ENCODE assay signal across 17 cellular contexts in genomic region chr14:103392572-103392971, GRCh38. TPM values are rescaled to one million over a fixed set of nuclear protein-coding genes. Genes with fewer than 3 reads are reported as not detected.
DNase-seq lines count a peak whose midpoint lies in the region; ATAC-seq and TF ChIP-seq lines count a peak whose summit lies in the region.
"Had no signal": no experiment of that assay in that cellular context is flagged by ENCODE, and none has a peak within 500 bp of the region (broad histone marks: within the 10 kb centered on the region; RNA-seq: fewer than 3 reads in every experiment).

No MANE protein-coding gene starts in this region.

- no peak overlapping the region for H3K4me3 ChIP-seq in right atrium auricular region
- no peak overlapping the region for H3K4me3 ChIP-seq in gastrocnemius medialis
- no peak overlapping the region for H3K4me3 ChIP-seq in sigmoid colon
- H3K4me3 ChIP-seq in CD8-positive, alpha-beta memory T cell (ENCODE audit: low read length), result no peak overlapping the region
- H3K4me3 ChIP-seq: HAP-1, SJSA1 had no signal

- TF ChIP-seq POLR2A in gastrocnemius medialis (IDR thresholded peaks at IDR 0.05), result no peak
- TF ChIP-seq POLR2A in sigmoid colon (IDR thresholded peaks at IDR 0.05), result no peak

- intact Hi-C loops in left cardiac atrium (cut with DNase I), result loop anchor here in 1 of 2 donors (5.0 kb wide), 1 partner anchor 55 kb away; no protein-coding TSS in a partner anchor
- intact Hi-C loops in gastrocnemius medialis (cut with DNase I; ENCODE audit: low total_unique reads), result loop anchor here (5.0 to 10.0 kb wide), 2 partner anchors 95 to 322 kb away; partner anchors contain the start of genes XRCC3 and ZFYVE21
- intact Hi-C loops in sigmoid colon (cut with DNase I), result no loop called here

- no peak for TF ChIP-seq EP300 in sigmoid colon (IDR thresholded peaks at IDR 0.05)

- H3K4me1 Mint-ChIP-seq in CD8-positive, alpha-beta memory T cell, result peaks cover 59 to 88% (median 77%) of the 10 kb centered on the region in 3 donors

- no peaks in the 10 kb centered on the region for H3K9me3 Mint-ChIP-seq in CD8-positive, alpha-beta memory T cell

- no peaks in the 10 kb centered on the region for H3K27me3 Mint-ChIP-seq in CD8-positive, alpha-beta memory T cell

- peaks cover 0 to 88% of the 10 kb centered on the region in 2 donors for H3K4me1 ChIP-seq in right atrium auricular region
- peaks cover 68 to 77% of the 10 kb centered on the region in 2 donors for H3K4me1 ChIP-seq in gastrocnemius medialis
- peaks cover 0 to 84% (median 71%) of the 10 kb centered on the region in 4 donors for H3K4me1 ChIP-seq in sigmoid colon
- peaks cover 61% of the 10 kb centered on the region for H3K4me1 ChIP-seq in CD8-positive, alpha-beta memory T cell (ENCODE audit: insufficient read depth, low read length)

- no peaks in the 10 kb centered on the region for H3K36me3 Mint-ChIP-seq in CD8-positive, alpha-beta memory T cell

- POLR2A ChIA-PET in CD8-positive, alpha-beta memory T cell (lab: Charles Lee), result interaction anchor here (0.7 kb wide), 1 partner anchor 888 kb away, joined by 4 read pairs; no protein-coding TSS in a partner anchor

- no peak overlapping the region for H3K4me3 Mint-ChIP-seq in CD8-positive, alpha-beta memory T cell

- H3K27ac Mint-ChIP-seq in CD8-positive, alpha-beta memory T cell, result peak overlapping the region in 1 of 8 donors; percentile 17

- H3K9me3 ChIP-seq in right atrium auricular region, result no peaks in the 10 kb centered on the region
- no peaks in the 10 kb centered on the region for H3K9me3 ChIP-seq in gastrocnemius medialis
- H3K9me3 ChIP-seq in sigmoid colon, result no peaks in the 10 kb centered on the region
- no peaks in the 10 kb centered on the region for H3K9me3 ChIP-seq in CD8-positive, alpha-beta memory T cell (ENCODE audit: low read length)
- H3K9me3 ChIP-seq: HAP-1, SJSA1 had no signal

- in situ Hi-C loops in gastrocnemius medialis (cut with MboI; ENCODE audit: low sequenced_read_pairs in 4 of 4), result loop anchor here in 1 of 4 donors (10.0 kb wide), 1 partner anchor 58 kb away; the partner anchor contains the start of gene EIF5

- H3K27me3 ChIP-seq in right atrium auricular region, result no peaks in the 10 kb centered on the region
- no peaks in the 10 kb centered on the region for H3K27me3 ChIP-seq in gastrocnemius medialis
- H3K27me3 ChIP-seq in sigmoid colon, result no peaks in the 10 kb centered on the region
- H3K27me3 ChIP-seq in CD8-positive, alpha-beta memory T cell (ENCODE audit: insufficient read depth, low read length, poor library complexity, severe bottlenecking), result no peaks in the 10 kb centered on the region
- H3K27me3 ChIP-seq: SJSA1 had no signal

- H3K27ac ChIP-seq in right atrium auricular region (peak overlapping the region; percentile 71 to 81), epithelial cell of prostate (peak overlapping the region; percentile 24), gastrocnemius medialis (peak overlapping the region; percentile 83 to 88 (median 86)), sigmoid colon (no peak overlapping the region)
- no peak overlapping the region for H3K27ac ChIP-seq in CD8-positive, alpha-beta memory T cell (ENCODE audit: low read depth, low read length)
- H3K27ac ChIP-seq: C4-2B, SJSA1 had no signal

- ATAC-seq in left cardiac atrium (no peak), gastrocnemius medialis (no peak), HG02798 (IDR thresholded peaks at IDR 0.05; ENCODE audit: poor library complexity, unreplicated experiment) (no peak)

- DNase-seq in right atrium auricular region (ENCODE audit: low spot score) (no peak), left cardiac atrium (no peak), epithelial cell of prostate (ENCODE audit: low read depth, low spot score) (no peak), gastrocnemius medialis (no peak), sigmoid colon (no peak)
- DNase-seq in CD8-positive, alpha-beta memory T cell, result no peak
- DNase-seq: COR-L47; DMS153; NCI-H1417 treated with DMSO at 0.1 percent for 48 hours; NCI-H2029; NCI-H2171; NCI-H446; NK-92 treated with Interleukin-12 subunit alpha and Interleukin-12 subunit beta, amount 100 ng/mL, for 24 hours had no signal

- no peaks in the 10 kb centered on the region for H3K36me3 ChIP-seq in right atrium auricular region
- H3K36me3 ChIP-seq in gastrocnemius medialis, result no peaks in the 10 kb centered on the region
- H3K36me3 ChIP-seq in sigmoid colon, result no peaks in the 10 kb centered on the region
- H3K36me3 ChIP-seq in CD8-positive, alpha-beta memory T cell (ENCODE audit: insufficient read depth, low read length), result no peaks in the 10 kb centered on the region
- H3K36me3 ChIP-seq: HAP-1 had no signal

- TF ChIP-seq CTCF in right atrium auricular region (IDR thresholded peaks at IDR 0.05) (no peak), gastrocnemius medialis (IDR thresholded peaks at IDR 0.05 in 4 of 5, conservative IDR thresholded peaks at IDR 0.05 in 1 of 5) (no peak), sigmoid colon (IDR thresholded peaks at IDR 0.05) (no peak)

- CTCF ChIA-PET in CD8-positive, alpha-beta memory T cell (lab: Charles Lee), result interaction anchor here (1.2 to 5.9 kb wide), 5 partner anchors 13 to 98 kb away, joined by 3 to 51 read pairs (median 3); no protein-coding TSS in a partner anchor

- WGBS in sigmoid colon, 2 donors, result 93 to 98% methylated on average over 8 of the region's 8 CpGs

RNA-seq across cellular contexts. Expression of gene MARK3, which starts 7.4 kb away (rescaled TPM):
- total RNA-seq in right atrium auricular region (10 to 100 TPM; 71.7 to 74.2 TPM), left cardiac atrium (10 to 100 TPM; 68.7 to 81.7 TPM), gastrocnemius medialis (10 to 100 TPM; 60.2 to 73.1 (median 71.6) TPM), sigmoid colon (100 to 1,000 TPM in 2 of 4 donors, 10 to 100 TPM in 2; 66.7 to 104 (median 87.0) TPM)
- polyA plus RNA-seq in sigmoid colon, result 10 to 100 TPM; 21.6 to 41.8 (median 25.4) TPM
- 10 to 100 TPM; 91.9 to 92.7 TPM for total RNA-seq in CD8-positive, alpha-beta memory T cell
- polyA plus RNA-seq in CD8-positive, alpha-beta memory T cell, result 45.7 TPM

RNA-seq across cellular contexts. Expression of gene EIF5, which starts 58.5 kb away (rescaled TPM):
- total RNA-seq in right atrium auricular region (100 to 1,000 TPM; 175 to 205 TPM), left cardiac atrium (100 to 1,000 TPM; 246 to 287 TPM), gastrocnemius medialis (100 to 1,000 TPM; 313 to 538 (median 374) TPM), sigmoid colon (100 to 1,000 TPM; 170 to 305 (median 215) TPM)
- polyA plus RNA-seq in sigmoid colon, result 100 to 1,000 TPM in 1 of 3 donors, 10 to 100 TPM in 2; 70.3 to 138 (median 87.2) TPM
- total RNA-seq in CD8-positive, alpha-beta memory T cell, result 100 to 1,000 TPM; 394 to 409 TPM
- polyA plus RNA-seq in CD8-positive, alpha-beta memory T cell, result 312 TPM

Comparison
In these comparisons a context has a peak if more than half of its experiments do, and no peak if none do; other contexts are left out.
1. H3K27ac ChIP-seq: peak in right atrium auricular region (2 of 2), epithelial cell of prostate (single experiment) and gastrocnemius medialis (4 of 4); none in sigmoid colon (0 of 4) and CD8-positive, alpha-beta memory T cell (single experiment).